Comparison of ENCODE assay signal across 12 cellular contexts in genomic region chr20:38872036-38872435, GRCh38. TPM values are rescaled to one million over a fixed set of nuclear protein-coding genes. Genes with fewer than 3 reads are reported as not detected.
A peak's percentile ranks its signal among the peaks of the same experiment; 100 is the strongest.
DNase-seq lines count a peak whose midpoint lies in the region; ATAC-seq, FAIRE-seq and TF ChIP-seq lines count a peak whose summit lies in the region.
"Had no signal": no experiment of that assay in that cellular context is flagged by ENCODE, and none has a peak within 500 bp of the region (broad histone marks: within the 10 kb centered on the region; RNA-seq: fewer than 3 reads in every experiment).

No MANE protein-coding gene starts in this region.

- no peak overlapping the region; a peak in 1 of 20 replicates for H3K4me3 ChIP-seq in BLaER1 treated with 17β-estradiol and CSF1 and Interleukin-3, amounts not matched to agents 10 nM and 100 nM
- no peak overlapping the region for H3K4me3 ChIP-seq in left lung

- H3K36me3 Mint-ChIP-seq in activated CD8-positive, alpha-beta T cell treated with anti-CD3 and anti-CD28 coated beads, Interleukin-2, amount 10 ng/mL, durations not matched to agents 7 days and 5 days (ENCODE audit: low read depth) = peaks cover 38% of the 10 kb centered on the region

- H3K27ac ChIP-seq in BLaER1 treated with 17β-estradiol and CSF1 and Interleukin-3, amounts not matched to agents 10 nM and 100 nM = peak overlapping the region in 7 of 11 experiments; percentile 65 to 88 (median 79); a peak in 12 of 22 replicates
- H3K27ac ChIP-seq in left lung = peak overlapping the region in 1 of 2 donors; percentile 68

- peak overlapping the region; percentile 74 for H3K4me3 Mint-ChIP-seq in activated CD8-positive, alpha-beta T cell treated with anti-CD3 and anti-CD28 coated beads, Interleukin-2, amount 10 ng/mL, durations not matched to agents 7 days and 5 days
- H3K4me3 Mint-ChIP-seq: neural crest cell had no signal

- no peak for TF ChIP-seq POLR2A in GM12891 (IDR thresholded peaks at IDR 0.05; ENCODE audit: low read depth, low read length)

- no peak for TF ChIP-seq CTCF in left lung (IDR thresholded peaks at IDR 0.05)

- no peaks in the 10 kb centered on the region for H4K20me1 ChIP-seq in BLaER1 treated with 17β-estradiol and CSF1 and Interleukin-3, amounts not matched to agents 10 nM and 100 nM

- POLR2A ChIA-PET in activated CD8-positive, alpha-beta T cell treated with anti-CD3 and anti-CD28 coated beads, Interleukin-2, amount 10 ng/mL, durations not matched to agents 7 days and 5 days (lab: Charles Lee) = interaction anchor here (2.1 to 5.3 kb wide), 3 partner anchors 10 to 66 kb away, joined by 5 to 82 read pairs (median 20); partner anchors contain the start of gene PPP1R16B
- POLR2A ChIA-PET in HEK293T (lab: Yijun Ruan, JAX) = no interaction called here

- CTCF ChIA-PET in activated CD8-positive, alpha-beta T cell treated with anti-CD3 and anti-CD28 coated beads, Interleukin-2, amount 10 ng/mL, durations not matched to agents 7 days and 5 days (lab: Charles Lee) = interaction anchor here (1.1 to 6.1 kb wide), 5 partner anchors 10 to 120 kb away, joined by 3 to 59 read pairs (median 12); partner anchors contain the start of gene PPP1R16B
- CTCF ChIA-PET in HEK293T (lab: Yijun Ruan, JAX) = no interaction called here

- H3K27ac Mint-ChIP-seq in activated CD8-positive, alpha-beta T cell treated with anti-CD3 and anti-CD28 coated beads, Interleukin-2, amount 10 ng/mL, durations not matched to agents 7 days and 5 days = peak overlapping the region; percentile 89

- peaks cover 81% of the 10 kb centered on the region for H3K4me1 Mint-ChIP-seq in activated CD8-positive, alpha-beta T cell treated with anti-CD3 and anti-CD28 coated beads, Interleukin-2, amount 10 ng/mL, durations not matched to agents 7 days and 5 days (ENCODE audit: low read depth)

- ATAC-seq in activated CD8-positive, alpha-beta T cell treated with anti-CD3 and anti-CD28 coated beads, Interleukin-2, amount 10 ng/mL, durations not matched to agents 7 days and 5 days = no peak
- ATAC-seq in left lung (peak; percentile 7), GM18873 (IDR thresholded peaks at IDR 0.05; ENCODE audit: low FRiP score, unreplicated experiment) (no peak), HG03342 (IDR thresholded peaks at IDR 0.05; ENCODE audit: unreplicated experiment) (no peak)

- no peaks in the 10 kb centered on the region for H3K9me3 Mint-ChIP-seq in activated CD8-positive, alpha-beta T cell treated with anti-CD3 and anti-CD28 coated beads, Interleukin-2, amount 10 ng/mL, durations not matched to agents 7 days and 5 days (ENCODE audit: insufficient read depth)

- H3K36me3 ChIP-seq in BLaER1 treated with 17β-estradiol and CSF1 and Interleukin-3, amounts not matched to agents 10 nM and 100 nM = no peaks in the 10 kb centered on the region
- H3K36me3 ChIP-seq in left lung = no peaks in the 10 kb centered on the region

- H3K9ac ChIP-seq in BLaER1 treated with 17β-estradiol and CSF1 and Interleukin-3, amounts not matched to agents 10 nM and 100 nM = peak overlapping the region in 3 of 11 experiments; percentile 57 to 68 (median 59); a peak in 2 of 22 replicates

- no peaks in the 10 kb centered on the region for H3K27me3 ChIP-seq in BLaER1 treated with 17β-estradiol and CSF1 and Interleukin-3, amounts not matched to agents 10 nM and 100 nM
- peaks cover 0 to 20% of the 10 kb centered on the region in 2 donors for H3K27me3 ChIP-seq in left lung

- peaks cover 53 to 82% (median 71%) of the 10 kb centered on the region in 10 experiments for H3K4me1 ChIP-seq in BLaER1 treated with 17β-estradiol and CSF1 and Interleukin-3, amounts not matched to agents 10 nM and 100 nM
- H3K4me1 ChIP-seq in left lung = peaks cover 5 to 51% of the 10 kb centered on the region in 2 donors

- intact Hi-C loops in left lung (cut with DNase I) = no loop called here

- no peak for DNase-seq in GM12891 (ENCODE audit: insufficient read length, low spot score)
- no peak for DNase-seq in activated CD8-positive, alpha-beta T cell treated with anti-CD3 and anti-CD28 coated beads, Interleukin-2, amount 10 ng/mL, durations not matched to agents 7 days and 5 days
- no peak for DNase-seq in left lung
- DNase-seq in NCI-H1436 treated with DMSO at 0.1 percent for 48 hours (lab: John Stamatoyannopoulos, UW) = no peak
- no peak for DNase-seq in HEK293T (ENCODE audit: extremely low spot score)
- DNase-seq: activated CD4-positive, CD25-positive, alpha-beta regulatory T cell had no signal

- peak; percentile 56 for FAIRE-seq in GM12891 (lab: Jason Lieb, UNC)
- FAIRE-seq: D721Med, HTR-8/SVneo had no signal

- peak overlapping the region; percentile 81 to 98 (median 94); a peak in 21 of 22 replicates for H3K4me2 ChIP-seq in BLaER1 treated with 17β-estradiol and CSF1 and Interleukin-3, amounts not matched to agents 10 nM and 100 nM

- peaks cover 0 to 7% (median 6%) of the 10 kb centered on the region in 11 experiments; a peak in 10 of 22 replicates for H3K9me3 ChIP-seq in BLaER1 treated with 17β-estradiol and CSF1 and Interleukin-3, amounts not matched to agents 10 nM and 100 nM (replicated peaks in 1 of 11)
- H3K9me3 ChIP-seq in left lung = no peaks in the 10 kb centered on the region

- no peaks in the 10 kb centered on the region for H3K27me3 Mint-ChIP-seq in activated CD8-positive, alpha-beta T cell treated with anti-CD3 and anti-CD28 coated beads, Interleukin-2, amount 10 ng/mL, durations not matched to agents 7 days and 5 days (ENCODE audit: low read depth)

TF ChIP-seq in GM12891, 5 proteins besides CTCF, POLR2A, EP300 and RAD21:
- TF ChIP-seq POLR2AphosphoS5 (IDR thresholded peaks at IDR 0.05; ENCODE audit: low read depth, low read length) = no peak
- TF ChIP-seq SPI1 (IDR thresholded peaks at IDR 0.05; ENCODE audit: low read depth, low read length) = no peak
- TF ChIP-seq PAX5 (IDR thresholded peaks at IDR 0.05; ENCODE audit: insufficient read depth, low read length, severe bottlenecking) = no peak
- TF ChIP-seq POU2F2 (IDR thresholded peaks at IDR 0.05; ENCODE audit: low read depth, low read length) = no peak
- TF ChIP-seq TAF1 (IDR thresholded peaks at IDR 0.05; ENCODE audit: low read depth, low read length) = no peak

TF ChIP-seq in HEK293T, 16 proteins besides CTCF, POLR2A, EP300 and RAD21:
- no peak for TF ChIP-seq CTBP1 (IDR thresholded peaks at IDR 0.05; ENCODE audit: borderline replicate concordance)
- TF ChIP-seq SP1 (IDR thresholded peaks at IDR 0.05) = no peak
- no peak for TF ChIP-seq PKNOX1 (IDR thresholded peaks at IDR 0.05)
- no peak for TF ChIP-seq TARDBP (IDR thresholded peaks at IDR 0.05)
- no peak for TF ChIP-seq L3MBTL2 (conservative IDR thresholded peaks at IDR 0.05)
- TF ChIP-seq NFRKB (IDR thresholded peaks at IDR 0.05) = no peak
- TF ChIP-seq BHLHE40 (IDR thresholded peaks at IDR 0.05; ENCODE audit: borderline replicate concordance) = no peak
- no peak for TF ChIP-seq LEF1 (IDR thresholded peaks at IDR 0.05; ENCODE audit: borderline replicate concordance)
- TF ChIP-seq FOXA1 (IDR thresholded peaks at IDR 0.05) = no peak
- TF ChIP-seq FOXK2 (IDR thresholded peaks at IDR 0.05) = no peak
- no peak for TF ChIP-seq ARNT (IDR thresholded peaks at IDR 0.05)
- TF ChIP-seq ELF4 (IDR thresholded peaks at IDR 0.05) = no peak
- no peak for TF ChIP-seq ZNF384 (IDR thresholded peaks at IDR 0.05)
- no peak for TF ChIP-seq SUZ12 (IDR thresholded peaks at IDR 0.05)
- no peak for TF ChIP-seq FOXM1 (IDR thresholded peaks at IDR 0.05; ENCODE audit: borderline replicate concordance)
- no peak for TF ChIP-seq HDGF (IDR thresholded peaks at IDR 0.05; ENCODE audit: borderline replicate concordance)

RNA-seq across cellular contexts. Expression of gene FAM83D, which starts 54.2 kb away (rescaled TPM):
- polyA plus RNA-seq in GM12891 (2012; ENCODE audit: low read depth, missing spikeins) = 7.4 TPM
- total RNA-seq in activated CD8-positive, alpha-beta T cell treated with anti-CD3 and anti-CD28 coated beads, Interleukin-2, amount 10 ng/mL, durations not matched to agents 7 days and 5 days = 10 to 100 TPM; 24.9 to 25.6 TPM
- total RNA-seq in left lung = 1 to 10 TPM; 1.5 to 8.5 TPM
